Comparison of ENCODE assay signal across 14 cellular contexts in genomic region chr19:33402421-33403220, GRCh38. TPM values are rescaled to one million over a fixed set of nuclear protein-coding genes. Genes with fewer than 3 reads are reported as not detected.
DNase-seq lines count a peak whose midpoint lies in the region; ATAC-seq and TF ChIP-seq lines count a peak whose summit lies in the region.
"Had no signal": no experiment of that assay in that cellular context is flagged by ENCODE, and none has a peak within 500 bp of the region (broad histone marks: within the 10 kb centered on the region; RNA-seq: fewer than 3 reads in every experiment).

No MANE protein-coding gene starts in this region.

- H3K9me3 ChIP-seq in HEK293 (ENCODE audit: control insufficient read depth, insufficient read depth, low read depth, low read length), result no peaks in the 10 kb centered on the region
- H3K9me3 ChIP-seq: adrenal gland, gastroesophageal sphincter, testis had no signal

- H3K36me3 ChIP-seq in HEK293 (ENCODE audit: control insufficient read depth in 2 of 2, insufficient read depth in 1 of 2, low read length in 2 of 2), result no peaks in the 10 kb centered on the region
- H3K36me3 ChIP-seq: adrenal gland had no signal

- H3K4me3 ChIP-seq in HEK293 (ENCODE audit: low read depth, low read length), result no peak overlapping the region
- H3K4me3 ChIP-seq: adrenal gland, gastroesophageal sphincter, testis had no signal

- TF ChIP-seq CTCF in HEK293 (tag by site-specific recombination; IDR thresholded peaks at IDR 0.05) (peak; percentile 96), foreskin keratinocyte (conservative IDR thresholded peaks at IDR 0.05) (peak; percentile 58), omental fat pad (IDR thresholded peaks at IDR 0.05) (no peak)

- no peaks in the 10 kb centered on the region for H3K27me3 ChIP-seq in foreskin keratinocyte
- H3K27me3 ChIP-seq: adrenal gland, gastroesophageal sphincter, testis had no signal

- CTCF ChIA-PET in HEK293 (lab: Yijun Ruan, JAX), result interaction anchor here (0.7 to 8.4 kb wide), 7 partner anchors 14 to 211 kb away, joined by 3 to 292 read pairs (median 5); partner anchors contain the start of gene SLC7A10

- DNase-seq in NCI-H524 treated with DMSO at 0.1 percent for 48 hours (lab: John Stamatoyannopoulos, UW), result peak; percentile 23
- no peak for DNase-seq in foreskin keratinocyte
- DNase-seq in pons (ENCODE audit: low spot score), result peak; percentile 42
- DNase-seq in NCI-H1048 (lab: John Stamatoyannopoulos, UW), result no peak
- DNase-seq in omental fat pad (ENCODE audit: low spot score), result no peak
- DNase-seq: activated CD8-positive, alpha-beta memory T cell treated with anti-CD3 and anti-CD28 coated beads, Interleukin-2, amount 50 U/mL, for 48 hours; NCI-H2171; SHP77 treated with DMSO at 0.1 percent for 48 hours; testis had no signal

- no peak overlapping the region for H3K27ac ChIP-seq in HEK293 (ENCODE audit: extremely low read depth, low read depth, low read length)
- no peak overlapping the region for H3K27ac ChIP-seq in foreskin keratinocyte
- H3K27ac ChIP-seq: adrenal gland, gastroesophageal sphincter, testis had no signal

- POLR2A ChIA-PET in HEK293 (lab: Yijun Ruan, JAX), result no interaction called here

- ATAC-seq in foreskin keratinocyte, result no peak
- ATAC-seq in GM21526 (IDR thresholded peaks at IDR 0.05; ENCODE audit: low FRiP score, unreplicated experiment), result no peak
- no peak for ATAC-seq in omental fat pad (ENCODE audit: low FRiP score)
- ATAC-seq in HG03025 (IDR thresholded peaks at IDR 0.05; ENCODE audit: low FRiP score, unreplicated experiment), result no peak
- ATAC-seq: gastroesophageal sphincter had no signal

- H3K4me1 ChIP-seq in HEK293 (ENCODE audit: control insufficient read depth, insufficient read depth, low read length) (no peaks in the 10 kb centered on the region), foreskin keratinocyte (no peaks in the 10 kb centered on the region)
- H3K4me1 ChIP-seq: adrenal gland, testis had no signal

TF ChIP-seq in HEK293, 187 proteins besides CTCF, POLR2A, EP300 and RAD21:
- no peak for TF ChIP-seq ZNF37A (tag by site-specific recombination; IDR thresholded peaks at IDR 0.05)
- 0 out of 2 replicates have a peak, but pooled peaks have one; percentile 6 for TF ChIP-seq KLF1 (tag by site-specific recombination; IDR thresholded peaks at IDR 0.05)
- no peak for TF ChIP-seq ZNF140 (tag by site-specific recombination; IDR thresholded peaks at IDR 0.05)
- no peak for TF ChIP-seq RBAK (tag by site-specific recombination; IDR thresholded peaks at IDR 0.05)
- TF ChIP-seq, protein P1, sequence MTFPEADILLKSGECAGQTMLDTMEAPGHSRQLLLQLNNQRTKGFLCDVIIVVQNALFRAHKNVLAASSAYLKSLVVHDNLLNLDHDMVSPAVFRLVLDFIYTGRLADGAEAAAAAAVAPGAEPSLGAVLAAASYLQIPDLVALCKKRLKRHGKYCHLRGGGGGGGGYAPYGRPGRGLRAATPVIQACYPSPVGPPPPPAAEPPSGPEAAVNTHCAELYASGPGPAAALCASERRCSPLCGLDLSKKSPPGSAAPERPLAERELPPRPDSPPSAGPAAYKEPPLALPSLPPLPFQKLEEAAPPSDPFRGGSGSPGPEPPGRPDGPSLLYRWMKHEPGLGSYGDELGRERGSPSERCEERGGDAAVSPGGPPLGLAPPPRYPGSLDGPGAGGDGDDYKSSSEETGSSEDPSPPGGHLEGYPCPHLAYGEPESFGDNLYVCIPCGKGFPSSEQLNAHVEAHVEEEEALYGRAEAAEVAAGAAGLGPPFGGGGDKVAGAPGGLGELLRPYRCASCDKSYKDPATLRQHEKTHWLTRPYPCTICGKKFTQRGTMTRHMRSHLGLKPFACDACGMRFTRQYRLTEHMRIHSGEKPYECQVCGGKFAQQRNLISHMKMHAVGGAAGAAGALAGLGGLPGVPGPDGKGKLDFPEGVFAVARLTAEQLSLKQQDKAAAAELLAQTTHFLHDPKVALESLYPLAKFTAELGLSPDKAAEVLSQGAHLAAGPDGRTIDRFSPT (tag by site-specific recombination; IDR thresholded peaks at IDR 0.05), result peak; percentile 63; the same call in 1 of the 2 replicates
- TF ChIP-seq HOXC10 (CRISPR knock-in tag; IDR thresholded peaks at IDR 0.05), result no peak
- TF ChIP-seq, protein P2, sequence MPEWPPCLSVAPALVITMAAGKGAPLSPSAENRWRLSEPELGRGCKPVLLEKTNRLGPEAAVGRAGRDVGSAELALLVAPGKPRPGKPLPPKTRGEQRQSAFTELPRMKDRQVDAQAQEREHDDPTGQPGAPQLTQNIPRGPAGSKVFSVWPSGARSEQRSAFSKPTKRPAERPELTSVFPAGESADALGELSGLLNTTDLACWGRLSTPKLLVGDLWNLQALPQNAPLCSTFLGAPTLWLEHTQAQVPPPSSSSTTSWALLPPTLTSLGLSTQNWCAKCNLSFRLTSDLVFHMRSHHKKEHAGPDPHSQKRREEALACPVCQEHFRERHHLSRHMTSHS (tag by site-specific recombination; IDR thresholded peaks at IDR 0.05), result no peak
- TF ChIP-seq BCL11A (tag by site-specific recombination; IDR thresholded peaks at IDR 0.05; ENCODE audit: low read depth), result no peak
- no peak for TF ChIP-seq ZNF16 (tag by site-specific recombination; IDR thresholded peaks at IDR 0.05; ENCODE audit: low read depth)
- TF ChIP-seq PATZ1 (tag by site-specific recombination; IDR thresholded peaks at IDR 0.05), result peak; percentile 48
- no peak for TF ChIP-seq ZNF571 (tag by site-specific recombination; IDR thresholded peaks at IDR 0.05)
- no peak for TF ChIP-seq ZNF433 (tag by site-specific recombination; IDR thresholded peaks at IDR 0.05; ENCODE audit: low read depth)
- TF ChIP-seq ZBTB20 (tag by site-specific recombination; IDR thresholded peaks at IDR 0.05), result peak; percentile 19; the same call in 1 of the 2 replicates
- TF ChIP-seq ZNF692 (tag by site-specific recombination; IDR thresholded peaks at IDR 0.05), result peak; percentile 91
- peak; percentile 29 for TF ChIP-seq ZIC2 (tag by site-specific recombination; IDR thresholded peaks at IDR 0.05)
- TF ChIP-seq ZNF707 (tag by site-specific recombination; IDR thresholded peaks at IDR 0.05), result no peak
- no peak for TF ChIP-seq ZSCAN30 (tag by site-specific recombination; IDR thresholded peaks at IDR 0.05)
- no peak for TF ChIP-seq ZNF157 (tag by site-specific recombination; IDR thresholded peaks at IDR 0.05)

RNA-seq across cellular contexts. Expression of gene CEBPG, which starts 29.1 kb away (rescaled TPM):
- total RNA-seq in foreskin keratinocyte, result 32.2 and 35.3 TPM in 2 replicates
- 19.1 and 19.3 TPM in 2 replicates for polyA plus RNA-seq in foreskin keratinocyte
- total RNA-seq in omental fat pad, result 10 to 100 TPM; 19.4 to 41.1 (median 30.0) TPM

Comparison
In these comparisons a context has a peak if more than half of its experiments do, and no peak if none do; other contexts are left out.
1. CTCF ChIP-seq: peak in HEK293 (single experiment) and foreskin keratinocyte (single experiment); none in omental fat pad (0 of 3).
2. DNase-seq: peak in NCI-H524 treated with DMSO at 0.1 percent for 48 hours (single experiment) and pons (single experiment); none in foreskin keratinocyte (0 of 2), NCI-H1048 (single experiment) and omental fat pad (single experiment).